ENCODE assay signal across 1 cellular context in genomic region chr5:102754499-102755424, GRCh38.
TF ChIP-seq lines count a peak whose summit lies in the region.

PAM (plus strand) TSS chr5:102755305; CDS start chr5:102866196, 110,891 bp downstream.

TF ChIP-seq in HepG2, 621 proteins besides CTCF, POLR2A, EP300 and RAD21 (continued from another document and continues in another):
- TF ChIP-seq WIZ (CRISPR knock-in tag; IDR thresholded peaks at IDR 0.05) = 0 out of 2 replicates have a peak, but pooled peaks have one; percentile 19
- TF ChIP-seq ZSCAN22 (CRISPR knock-in tag; IDR thresholded peaks at IDR 0.05) = no peak; the same call in 1 of the 2 replicates
- no peak for TF ChIP-seq ZBTB8A (CRISPR knock-in tag; IDR thresholded peaks at IDR 0.05; ENCODE audit: borderline replicate concordance, low read depth)
- no peak for TF ChIP-seq ZNF678 (CRISPR knock-in tag; IDR thresholded peaks at IDR 0.05)
- no peak for TF ChIP-seq ZFP36 (IDR thresholded peaks at IDR 0.05; ENCODE audit: borderline replicate concordance, low read depth, low read length, partially characterized antibody)
- no peak for TF ChIP-seq ZBTB20 (CRISPR knock-in tag; IDR thresholded peaks at IDR 0.05; ENCODE audit: borderline replicate concordance, low read depth)
- TF ChIP-seq ZBED4 (CRISPR knock-in tag; IDR thresholded peaks at IDR 0.05; ENCODE audit: borderline replicate concordance) = no peak
- no peak for TF ChIP-seq ZNF20 (CRISPR knock-in tag; IDR thresholded peaks at IDR 0.05)
- peak; percentile 56; the same call in 1 of the 2 replicates for TF ChIP-seq ZFP91 (CRISPR knock-in tag; IDR thresholded peaks at IDR 0.05; ENCODE audit: borderline replicate concordance)
- no peak for TF ChIP-seq NR2F6 (IDR thresholded peaks at IDR 0.05)
- no peak for TF ChIP-seq NR2F6 (CRISPR knock-in tag; IDR thresholded peaks at IDR 0.05)
- no peak for TF ChIP-seq ZNF460 (CRISPR knock-in tag; IDR thresholded peaks at IDR 0.05; ENCODE audit: borderline replicate concordance)
- TF ChIP-seq ZNF597 (CRISPR knock-in tag; IDR thresholded peaks at IDR 0.05) = no peak
- TF ChIP-seq TEAD2 (CRISPR knock-in tag; IDR thresholded peaks at IDR 0.05) = no peak
- TF ChIP-seq KLF13 (CRISPR knock-in tag; IDR thresholded peaks at IDR 0.05) = no peak
- TF ChIP-seq DZIP1 (CRISPR knock-in tag; IDR thresholded peaks at IDR 0.05) = peak; percentile 41; the same call in 1 of the 2 replicates
- no peak for TF ChIP-seq ZBTB10 (CRISPR knock-in tag; IDR thresholded peaks at IDR 0.05; ENCODE audit: borderline replicate concordance)
- TF ChIP-seq EED (CRISPR knock-in tag; IDR thresholded peaks at IDR 0.05) = no peak; the same call in 1 of the 2 replicates
- TF ChIP-seq ZNF3 (CRISPR knock-in tag; IDR thresholded peaks at IDR 0.05) = no peak
- peak; percentile 44 for TF ChIP-seq PHF8 (CRISPR knock-in tag; IDR thresholded peaks at IDR 0.05)
- TF ChIP-seq SRY (CRISPR knock-in tag; IDR thresholded peaks at IDR 0.05) = no peak
- no peak for TF ChIP-seq KDM5A (IDR thresholded peaks at IDR 0.05; ENCODE audit: borderline replicate concordance, low read length)
- TF ChIP-seq HNF1B (CRISPR knock-in tag; IDR thresholded peaks at IDR 0.05) = no peak
- TF ChIP-seq ZHX1 (CRISPR knock-in tag; IDR thresholded peaks at IDR 0.05; ENCODE audit: low read depth) = no peak
- TF ChIP-seq POGK (CRISPR knock-in tag; conservative IDR thresholded peaks at IDR 0.05) = 0 out of 2 replicates have a peak, but pooled peaks have one; percentile 31
- TF ChIP-seq FOXA1 (IDR thresholded peaks at IDR 0.05) = no peak
- no peak for TF ChIP-seq FOXA1 (CRISPR knock-in tag; IDR thresholded peaks at IDR 0.05)
- peak; percentile 43; the same call in 1 of the 2 replicates for TF ChIP-seq GFI1 (CRISPR knock-in tag; IDR thresholded peaks at IDR 0.05; ENCODE audit: borderline replicate concordance)
- TF ChIP-seq PRDM4 (CRISPR knock-in tag; IDR thresholded peaks at IDR 0.05; ENCODE audit: borderline replicate concordance) = no peak
- peak; percentile 53; the same call in 1 of the 2 replicates for TF ChIP-seq MYPOP (CRISPR knock-in tag; IDR thresholded peaks at IDR 0.05)
